8 cellular contexts compared by ENCODE assay signal in the genomic region with DNA sequence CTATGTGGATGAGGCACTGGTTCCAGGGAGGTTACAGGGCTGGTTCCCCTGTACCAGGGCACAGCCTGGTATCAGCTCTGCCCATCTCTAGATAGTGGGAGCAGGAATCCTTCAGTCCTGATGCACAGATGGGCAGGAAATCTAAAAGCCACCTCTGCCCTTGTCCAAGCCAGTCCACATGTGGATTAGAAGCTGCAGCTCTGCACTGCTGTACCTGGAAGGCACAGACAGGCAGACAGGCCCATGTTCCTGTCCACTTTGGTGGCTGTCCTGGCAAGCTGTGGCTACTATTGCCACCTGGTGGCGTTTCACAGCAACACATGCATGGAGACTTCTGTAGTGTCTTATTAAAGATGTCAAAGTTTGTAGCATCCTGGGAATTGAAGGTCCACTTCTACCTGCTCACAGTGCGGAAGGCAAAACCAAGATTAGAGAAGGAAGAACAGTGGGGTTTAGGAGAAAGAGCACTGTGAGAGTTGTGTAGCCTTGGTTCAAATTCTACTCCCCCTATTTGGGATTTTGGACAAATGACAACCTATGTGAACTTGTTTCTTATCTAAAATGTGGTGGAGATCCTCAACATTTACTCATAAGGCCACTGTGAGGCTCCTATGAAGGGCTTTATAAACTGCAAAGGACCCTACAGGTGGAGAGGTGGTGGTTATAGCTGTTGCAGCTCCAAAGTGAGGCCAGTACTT. TPM values are rescaled to one million over a fixed set of nuclear protein-coding genes. Genes with fewer than 3 reads are reported as not detected.
DNase-seq lines count a peak whose midpoint lies in the region; ATAC-seq and TF ChIP-seq lines count a peak whose summit lies in the region.

No MANE protein-coding gene starts in this region.

- H3K4me2 ChIP-seq in IMR-90 (ENCODE audit: low read depth, low read length), result no peak overlapping the region

- peak overlapping the region; percentile 39 for H2AFZ ChIP-seq in IMR-90 (replicated peaks; ENCODE audit: low read length, poor library complexity)

- no peak overlapping the region for H3K56ac ChIP-seq in IMR-90 (ENCODE audit: extremely low read depth, insufficient read depth, low read length)

- no peak overlapping the region for H3K14ac ChIP-seq in IMR-90 (replicated peaks; ENCODE audit: low read depth, low read length)

- peak; percentile 97 for TF ChIP-seq RAD21 in IMR-90 (IDR thresholded peaks at IDR 0.05; ENCODE audit: low read length)

- H4K91ac ChIP-seq in IMR-90 (ENCODE audit: insufficient read depth, low read depth, low read length), result no peak overlapping the region

- H4K5ac ChIP-seq in IMR-90 (ENCODE audit: low read depth, low read length), result no peak overlapping the region

- no peaks in the 10 kb centered on the region for H3K9me3 ChIP-seq in CD4-positive, CD25-positive, alpha-beta regulatory T cell (ENCODE audit: control insufficient read depth in 2 of 2, low read length in 2 of 2)
- H3K9me3 ChIP-seq in IMR-90 (ENCODE audit: control insufficient read depth, insufficient read depth, low read length) (no peaks in the 10 kb centered on the region), tibial nerve (no peaks in the 10 kb centered on the region)

- H2AK9ac ChIP-seq in IMR-90 (replicated peaks; ENCODE audit: low read depth, low read length, poor library complexity), result peak overlapping the region; percentile 20

- no peak for TF ChIP-seq POLR2A in IMR-90 (IDR thresholded peaks at IDR 0.05; ENCODE audit: low read depth, low read length)
- no peak for TF ChIP-seq POLR2A in tibial nerve (IDR thresholded peaks at IDR 0.05)

- no peaks in the 10 kb centered on the region for H3K36me3 ChIP-seq in CD4-positive, CD25-positive, alpha-beta regulatory T cell (ENCODE audit: control insufficient read depth, insufficient read depth, low read length)
- H3K36me3 ChIP-seq in IMR-90 (ENCODE audit: control insufficient read depth, insufficient read depth, low read length) (peaks cover 1% of the 10 kb centered on the region; the same call in 1 of the 2 replicates), tibial nerve (peaks cover 0 to 7% (median 0%) of the 10 kb centered on the region in 3 donors)

- H2BK15ac ChIP-seq in IMR-90 (ENCODE audit: low read depth, low read length), result no peak overlapping the region

- in situ Hi-C loops in IMR-90 (cut with MboI; ENCODE audit: low sequenced_read_pairs), result loop anchor here (10.0 kb wide), 1 partner anchor 428 kb away; no protein-coding TSS in a partner anchor

- no TSS peak for BruUV-seq in IMR-90 (replicated peaks; lab: Mats Ljungman, UMichigan)

- no peak overlapping the region for H3K27ac ChIP-seq in CD4-positive, CD25-positive, alpha-beta regulatory T cell (ENCODE audit: insufficient read depth, low read length, poor library complexity, severe bottlenecking)
- no peak overlapping the region for H3K27ac ChIP-seq in IMR-90 (ENCODE audit: insufficient read depth, low read length)
- H3K27ac ChIP-seq in tibial nerve, result peak overlapping the region in 1 of 4 donors; percentile 4

- H3K4me1 ChIP-seq in CD4-positive, CD25-positive, alpha-beta regulatory T cell (ENCODE audit: control insufficient read depth, insufficient read depth, low read length, poor library complexity, severe bottlenecking), result no peaks in the 10 kb centered on the region
- no peaks in the 10 kb centered on the region for H3K4me1 ChIP-seq in IMR-90 (ENCODE audit: control insufficient read depth, insufficient read depth, low read length)
- H3K4me1 ChIP-seq in tibial nerve, result peaks cover 0 to 34% (median 1%) of the 10 kb centered on the region in 4 donors

- dilution Hi-C loops in IMR-90 (cut with HindIII; ENCODE audit: low sequenced_read_pairs, unreplicated experiment), result no loop called here

- H2BK20ac ChIP-seq in IMR-90 (ENCODE audit: low read depth, low read length), result no peak overlapping the region

- H3K9me3 Mint-ChIP-seq in CD4-positive, CD25-positive, alpha-beta regulatory T cell, result no peaks in the 10 kb centered on the region
- H3K9me3 Mint-ChIP-seq in activated T-helper 17 cell treated with anti-CD3 and anti-CD28 coated beads, Interleukin-2, amount 50 U/mL, for 72 hours, result no peaks in the 10 kb centered on the region
- H3K9me3 Mint-ChIP-seq in osteocyte (ENCODE audit: unreplicated experiment), result no peaks in the 10 kb centered on the region

- H3K27me3 ChIP-seq in CD4-positive, CD25-positive, alpha-beta regulatory T cell (ENCODE audit: control insufficient read depth, insufficient read depth, low read length), result no peaks in the 10 kb centered on the region
- H3K27me3 ChIP-seq in IMR-90 (ENCODE audit: control insufficient read depth, insufficient read depth, low read length), result no peaks in the 10 kb centered on the region
- H3K27me3 ChIP-seq in tibial nerve, result no peaks in the 10 kb centered on the region

- no peak overlapping the region for H3K4me3 ChIP-seq in CD4-positive, CD25-positive, alpha-beta regulatory T cell (ENCODE audit: low read depth, low read length)
- no peak overlapping the region for H3K4me3 ChIP-seq in IMR-90 (ENCODE audit: insufficient read depth, low read depth, low read length)
- no peak overlapping the region for H3K4me3 ChIP-seq in tibial nerve

- no peak overlapping the region for H4K8ac ChIP-seq in IMR-90 (ENCODE audit: low read depth in 2 of 2, low read length in 2 of 2)

- POLR2A ChIA-PET in IMR-90 (lab: Charles Lee; ENCODE audit: unreplicated experiment), result no interaction called here

- no peak overlapping the region; the same call in 1 of the 2 replicates for H3K4ac ChIP-seq in IMR-90 (ENCODE audit: low read depth, low read length)

- H3K23ac ChIP-seq in IMR-90 (ENCODE audit: low read depth, low read length), result no peak overlapping the region

- peak overlapping the region; percentile 23; the same call in 1 of the 2 replicates for H2AK5ac ChIP-seq in IMR-90 (ENCODE audit: low read depth, low read length)

- peaks cover 7% of the 10 kb centered on the region for H3K27me3 Mint-ChIP-seq in CD4-positive, CD25-positive, alpha-beta regulatory T cell
- no peaks in the 10 kb centered on the region for H3K27me3 Mint-ChIP-seq in activated T-helper 17 cell treated with anti-CD3 and anti-CD28 coated beads, Interleukin-2, amount 50 U/mL, for 72 hours
- no peaks in the 10 kb centered on the region for H3K27me3 Mint-ChIP-seq in osteocyte (ENCODE audit: unreplicated experiment)

- H3K9ac ChIP-seq in IMR-90 (ENCODE audit: low read depth, low read length), result no peak overlapping the region

- H4K20me1 ChIP-seq in IMR-90 (ENCODE audit: insufficient read depth, low read length), result peaks cover 40% of the 10 kb centered on the region

- TF ChIP-seq EP300 in tibial nerve (IDR thresholded peaks at IDR 0.05), result no peak

- peak; percentile 55 to 59 for ATAC-seq in CD4-positive, CD25-positive, alpha-beta regulatory T cell (ENCODE audit: low read depth in 2 of 2)
- peak; percentile 77 for ATAC-seq in GM19372 (IDR thresholded peaks at IDR 0.05; ENCODE audit: low read depth, unreplicated experiment)
- peak; percentile 92 for ATAC-seq in IMR-90 (ENCODE audit: low read depth)
- ATAC-seq in activated T-helper 17 cell treated with anti-CD3 and anti-CD28 coated beads, Interleukin-2, amount 50 U/mL, for 72 hours (replicated peaks), result peak; percentile 80

- intact Hi-C loops in IMR-90 (cut with micrococcal nuclease), result loop anchor here (1.0 to 5.0 kb wide), 5 partner anchors 161 to 430 kb away; no protein-coding TSS in a partner anchor

- H3K27ac Mint-ChIP-seq in CD4-positive, CD25-positive, alpha-beta regulatory T cell, result peak overlapping the region in 1 of 3 donors; percentile 4
- H3K27ac Mint-ChIP-seq in activated T-helper 17 cell treated with anti-CD3 and anti-CD28 coated beads, Interleukin-2, amount 50 U/mL, for 72 hours, result no peak overlapping the region
- H3K27ac Mint-ChIP-seq in osteocyte (ENCODE audit: unreplicated experiment), result no peak overlapping the region

- H2BK120ac ChIP-seq in IMR-90 (ENCODE audit: low read depth, low read length), result no peak overlapping the region; the same call in 1 of the 2 replicates

- no peaks in the 10 kb centered on the region; the same call in 1 of the 2 replicates for H3K9me1 ChIP-seq in IMR-90 (ENCODE audit: insufficient read depth, low read length)

- H3K36me3 Mint-ChIP-seq in CD4-positive, CD25-positive, alpha-beta regulatory T cell, result no peaks in the 10 kb centered on the region
- H3K36me3 Mint-ChIP-seq in activated T-helper 17 cell treated with anti-CD3 and anti-CD28 coated beads, Interleukin-2, amount 50 U/mL, for 72 hours (ENCODE audit: low read depth), result no peaks in the 10 kb centered on the region
- peaks cover 3% of the 10 kb centered on the region for H3K36me3 Mint-ChIP-seq in osteocyte (ENCODE audit: unreplicated experiment)

- no peak overlapping the region for H3K18ac ChIP-seq in IMR-90 (ENCODE audit: low read depth, low read length)

- no CpG with 5 or more reads among the region's 2 CpGs for WGBS in IMR-90 (ENCODE audit: extremely low coverage in 2 of 2, insufficient read length in 1 of 2), 2 experiments
- WGBS in tibial nerve, 2 donors, result 33% methylated on average over 2 of the region's 2 CpGs

- H3K4me1 Mint-ChIP-seq in CD4-positive, CD25-positive, alpha-beta regulatory T cell, result no peaks in the 10 kb centered on the region
- no peaks in the 10 kb centered on the region for H3K4me1 Mint-ChIP-seq in activated T-helper 17 cell treated with anti-CD3 and anti-CD28 coated beads, Interleukin-2, amount 50 U/mL, for 72 hours
- H3K4me1 Mint-ChIP-seq in osteocyte (ENCODE audit: unreplicated experiment), result peaks cover 10% of the 10 kb centered on the region

- peak; percentile 39 to 69 (median 57) for DNase-seq in CD4-positive, CD25-positive, alpha-beta regulatory T cell
- DNase-seq in IMR-90, result peak; percentile 79
- peak; percentile 72 for DNase-seq in RKO (ENCODE audit: low spot score)
- peak; percentile 40 for DNase-seq in foreskin melanocyte
- peak; percentile 93 for DNase-seq in osteocyte (ENCODE audit: extremely low spot score, unreplicated experiment)
- peak; percentile 66 to 80 for DNase-seq in tibial nerve (ENCODE audit: low spot score in 2 of 2)

- no peak overlapping the region for H2BK5ac ChIP-seq in IMR-90 (ENCODE audit: low read depth, low read length, poor library complexity, severe bottlenecking)

- no peak overlapping the region for H3K4me3 Mint-ChIP-seq in CD4-positive, CD25-positive, alpha-beta regulatory T cell
- H3K4me3 Mint-ChIP-seq in activated T-helper 17 cell treated with anti-CD3 and anti-CD28 coated beads, Interleukin-2, amount 50 U/mL, for 72 hours, result no peak overlapping the region
- no peak overlapping the region for H3K4me3 Mint-ChIP-seq in osteocyte (ENCODE audit: unreplicated experiment)

- TF ChIP-seq CTCF in IMR-90 (conservative IDR thresholded peaks at IDR 0.05; ENCODE audit: low read depth, low read length), result peak; percentile 89
- peak; percentile 94 for TF ChIP-seq CTCF in osteocyte (IDR thresholded peaks at IDR 0.05)
- TF ChIP-seq CTCF in tibial nerve (IDR thresholded peaks at IDR 0.05), result peak; percentile 68 to 95 (median 85)

- H3K79me1 ChIP-seq in IMR-90 (ENCODE audit: low read depth in 1 of 2, low read length in 2 of 2), result peaks cover 43 to 50% of the 10 kb centered on the region in 2 experiments

- CTCF ChIA-PET in IMR-90 (lab: Yijun Ruan, JAX), result interaction anchor here (1.0 to 2.1 kb wide), 9 partner anchors 9 to 182 kb away, joined by 3 to 23 read pairs (median 5); no protein-coding TSS in a partner anchor

RNA-seq across cellular contexts. Expression of a gene that starts 30.1 kb away (rescaled TPM):
- total RNA-seq in CD4-positive, CD25-positive, alpha-beta regulatory T cell, result 0.59 TPM
- polyA plus RNA-seq in CD4-positive, CD25-positive, alpha-beta regulatory T cell, result under 1 TPM in 2 of 4 donors, not detected in 2; 0.14 to 0.36 TPM
- 4.5 and 4.7 TPM in 2 replicates for total RNA-seq in IMR-90 (2012; rRNA removed)
- 12.3 and 12.6 TPM in 2 replicates for polyA plus RNA-seq in IMR-90 (2012; rRNA removed)
- 4.9 and 7.2 TPM in 2 replicates for polyA plus RNA-seq in IMR-90 (2012; cell fraction: cytosol; rRNA removed)
- polyA plus RNA-seq in IMR-90 (2012; cell fraction: nucleus; rRNA removed; ENCODE audit: low replicate concordance), result 50.0 and 63.2 TPM in 2 replicates
- under 1 TPM; 0.37 to 0.58 TPM for total RNA-seq in activated T-helper 17 cell treated with anti-CD3 and anti-CD28 coated beads, Interleukin-2, amount 50 U/mL, for 72 hours
- 30.4 and 31.4 TPM in 2 replicates for total RNA-seq in osteocyte
- 10 to 100 TPM; 19.2 to 34.7 (median 25.8) TPM for total RNA-seq in tibial nerve

Comparison
In these comparisons a context has a peak if more than half of its experiments do, and no peak if none do; other contexts are left out.
1. DNase-seq: peak in every context shown above with its lines; median percentile 93 in osteocyte; 79 in IMR-90; 73 in tibial nerve; 72 in RKO; 57 in CD4-positive, CD25-positive, alpha-beta regulatory T cell; 40 in foreskin melanocyte.